Comparison of ENCODE assay signal across 13 cellular contexts in the genomic region with DNA sequence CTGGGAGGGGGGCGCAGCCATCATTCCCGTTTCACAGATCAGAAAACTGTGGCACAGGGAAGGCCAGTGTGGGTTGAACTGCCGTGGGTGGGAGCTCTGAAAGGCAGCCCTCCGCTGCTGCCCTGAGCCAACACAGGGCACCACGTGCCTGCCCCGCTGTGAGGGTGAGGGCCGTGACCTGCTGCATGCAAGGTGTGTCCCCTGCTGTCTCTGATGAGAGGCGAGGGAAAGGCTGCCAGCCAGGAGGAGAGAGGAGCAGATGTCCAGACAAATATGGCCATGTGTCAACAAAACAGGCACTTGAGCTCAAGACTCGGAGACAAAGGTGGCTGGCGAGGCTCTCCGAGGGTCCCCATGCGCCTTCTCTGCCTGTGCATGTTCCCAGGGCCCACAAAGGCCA.
"Had no signal": no experiment of that assay in that cellular context is flagged by ENCODE, and none has a peak within 500 bp of the region (broad histone marks: within the 10 kb centered on the region; RNA-seq: fewer than 3 reads in every experiment).

No MANE protein-coding gene starts in this region.

- DNase-seq: activated CD4-positive, alpha-beta T cell treated with anti-CD3 and anti-CD28 coated beads, Interleukin-2, amount 50 U/mL, for 1 hour; activated naive CD4-positive, alpha-beta T cell treated with Interleukin-2 at 50 U/mL for 16 hours; activated T-cell treated with anti-CD3 and anti-CD28 coated beads for 4 hours; erythroblast; gastrocnemius medialis; heart right ventricle; left cardiac atrium; nucleus accumbens; stimulated activated CD4-positive, alpha-beta T cell treated with anti-CD3 and anti-CD28 coated beads, Interleukin-2, amount 100 ng/mL, for 48 hours; stimulated activated naive B cell treated with anti-CD40 and anti-IgM and Interleukin-4, amounts not matched to agents 10 μg/mL and 1 μg/mL and 100 μg/mL, for 72 hours; thyroid gland had no signal

- ATAC-seq: activated T-helper 17 cell treated with anti-CD3 and anti-CD28 coated beads, Interleukin-2, amount 50 U/mL, for 72 hours; gastrocnemius medialis; heart right ventricle; left cardiac atrium; natural killer cell treated with Interleukin-12 subunit alpha and Interleukin-12 subunit beta and Interleukin-15 and Interleukin-18, amount 100 ng/mL, for 72 hours; stimulated activated naive B cell treated with anti-CD40 and anti-IgM and Interleukin-4, amounts not matched to agents 10 μg/mL and 1 μg/mL and 100 μg/mL, for 72 hours had no signal
